In the genomic region with DNA sequence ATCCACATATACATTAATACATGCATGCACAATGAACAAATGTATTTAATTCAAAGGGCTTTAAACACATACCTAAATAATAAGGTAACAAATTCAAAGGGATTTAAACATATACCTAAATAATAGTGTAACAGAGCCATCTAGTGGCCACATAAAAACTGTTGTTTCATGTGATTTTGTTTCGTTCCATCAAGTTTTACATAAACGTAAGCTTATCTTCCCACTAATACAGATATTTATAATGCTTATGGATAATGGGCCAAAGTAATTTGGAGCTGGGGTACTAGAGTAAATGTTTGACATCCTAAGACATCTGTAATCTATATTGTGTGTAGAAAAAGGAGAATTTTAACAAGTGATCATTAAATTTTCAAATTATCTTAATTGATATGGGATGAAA, we compare ENCODE assay signal across 7 cellular contexts.
DNase-seq lines count a peak whose midpoint lies in the region; ATAC-seq, FAIRE-seq and TF ChIP-seq lines count a peak whose summit lies in the region.

No MANE protein-coding gene starts in this region.

- H3K9me3 ChIP-seq in GM23248 (ENCODE audit: low read depth), result no peaks in the 10 kb centered on the region

- in situ Hi-C loops in GM23248 (cut with MboI), result loop anchor here (25.0 kb wide), 1 partner anchor 1908 kb away; no protein-coding TSS in a partner anchor

- POLR2A ChIA-PET in GM10248 (lab: Yijun Ruan, JAX), result no interaction called here

- H3K27ac ChIP-seq in GM23248, result no peak overlapping the region

- TF ChIP-seq CTCF in GM10248 (IDR thresholded peaks at IDR 0.05; ENCODE audit: control extremely low read depth, extremely low read depth, low read depth, missing control alignments), result peak; percentile 61

- DNase-seq in GM10248 (ENCODE audit: extremely low spot score) (peak; percentile 30), GM23248 (peak; percentile 64), NCI-H1436 (lab: John Stamatoyannopoulos, UW) (peak; percentile 35), amniotic epithelial cell (ENCODE audit: low read depth) (peak; percentile 63), NCI-H128 (lab: John Stamatoyannopoulos, UW; ENCODE audit: unreplicated experiment) (no peak), left colon (no peak)

- no peak overlapping the region for H3K4me3 ChIP-seq in GM23248

- CTCF ChIA-PET in GM10248 (lab: Yijun Ruan, JAX), result interaction anchor here (0.6 to 3.2 kb wide), 14 partner anchors 9 to 1912 kb away, joined by 3 to 13 read pairs (median 3); a partner anchor contains a TSS

- H4K20me1 ChIP-seq in GM23248 (ENCODE audit: insufficient read depth), result no peaks in the 10 kb centered on the region

- WGBS in GM23248 (ENCODE audit: low coverage in 1 of 2, low lambda C conversion rate in 2 of 2, missing lambda C conversion rate in 2 of 2), 2 experiments, result 0 to 1% methylated on average over 2 of the region's 2 CpGs

- peak; percentile 100 for FAIRE-seq in islet of Langerhans (lab: Jason Lieb, UNC)

- H3K9me2 ChIP-seq in GM23248 (ENCODE audit: insufficient read depth), result no peaks in the 10 kb centered on the region

- no peaks in the 10 kb centered on the region for H3K79me2 ChIP-seq in GM23248 (ENCODE audit: insufficient read depth)

- H3F3A ChIP-seq in GM23248 (ENCODE audit: insufficient read depth), result no peaks in the 10 kb centered on the region

- intact Hi-C loops in left colon (cut with DNase I, micrococcal nuclease), result no loop called here

- no peaks in the 10 kb centered on the region; the same call in 1 of the 2 replicates for H3K27me3 ChIP-seq in GM23248 (replicated peaks; ENCODE audit: insufficient read depth)

- H3K36me3 ChIP-seq in GM23248 (ENCODE audit: low read depth), result no peaks in the 10 kb centered on the region

- H3K4me2 ChIP-seq in GM23248 (ENCODE audit: unreplicated experiment), result no peak overlapping the region

- ATAC-seq in left colon, result no peak

- H3K9ac ChIP-seq in GM23248, result no peak overlapping the region

- no peak overlapping the region for H2AFZ ChIP-seq in GM23248

- no peaks in the 10 kb centered on the region for H3K4me1 ChIP-seq in GM23248 (ENCODE audit: insufficient read depth)

Comparison
In these comparisons a context has a peak if more than half of its experiments do, and no peak if none do; other contexts are left out.
1. DNase-seq: peak in GM10248 (single experiment), GM23248 (single experiment), NCI-H1436 (single experiment) and amniotic epithelial cell (single experiment); none in NCI-H128 (single experiment) and left colon (0 of 2).